1 cellular context compared by ENCODE assay signal in the genomic region with DNA sequence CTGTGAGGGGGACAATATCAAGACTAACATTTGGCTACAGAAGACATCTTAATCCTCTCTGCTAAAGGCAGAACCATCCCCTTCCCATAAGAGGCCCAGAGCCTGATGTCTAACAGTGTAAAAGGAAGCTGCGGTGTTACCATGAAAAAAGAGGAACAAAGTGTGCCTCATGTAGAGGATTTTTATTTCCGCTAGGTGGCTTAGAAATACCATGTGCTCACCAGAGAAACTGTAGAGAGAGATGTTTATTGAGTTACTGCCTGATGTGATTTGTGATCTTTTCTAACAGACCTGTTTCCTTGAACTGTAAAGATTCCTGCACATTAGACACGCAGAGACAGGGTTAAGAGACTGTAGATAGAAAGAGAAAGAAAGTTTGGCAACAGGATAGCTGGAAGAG.
TF ChIP-seq lines count a peak whose summit lies in the region.

No MANE protein-coding gene starts in this region.

TF ChIP-seq in GM23338, 12 proteins besides CTCF, POLR2A, EP300 and RAD21 (continued from another document):
- TF ChIP-seq, protein P1, sequence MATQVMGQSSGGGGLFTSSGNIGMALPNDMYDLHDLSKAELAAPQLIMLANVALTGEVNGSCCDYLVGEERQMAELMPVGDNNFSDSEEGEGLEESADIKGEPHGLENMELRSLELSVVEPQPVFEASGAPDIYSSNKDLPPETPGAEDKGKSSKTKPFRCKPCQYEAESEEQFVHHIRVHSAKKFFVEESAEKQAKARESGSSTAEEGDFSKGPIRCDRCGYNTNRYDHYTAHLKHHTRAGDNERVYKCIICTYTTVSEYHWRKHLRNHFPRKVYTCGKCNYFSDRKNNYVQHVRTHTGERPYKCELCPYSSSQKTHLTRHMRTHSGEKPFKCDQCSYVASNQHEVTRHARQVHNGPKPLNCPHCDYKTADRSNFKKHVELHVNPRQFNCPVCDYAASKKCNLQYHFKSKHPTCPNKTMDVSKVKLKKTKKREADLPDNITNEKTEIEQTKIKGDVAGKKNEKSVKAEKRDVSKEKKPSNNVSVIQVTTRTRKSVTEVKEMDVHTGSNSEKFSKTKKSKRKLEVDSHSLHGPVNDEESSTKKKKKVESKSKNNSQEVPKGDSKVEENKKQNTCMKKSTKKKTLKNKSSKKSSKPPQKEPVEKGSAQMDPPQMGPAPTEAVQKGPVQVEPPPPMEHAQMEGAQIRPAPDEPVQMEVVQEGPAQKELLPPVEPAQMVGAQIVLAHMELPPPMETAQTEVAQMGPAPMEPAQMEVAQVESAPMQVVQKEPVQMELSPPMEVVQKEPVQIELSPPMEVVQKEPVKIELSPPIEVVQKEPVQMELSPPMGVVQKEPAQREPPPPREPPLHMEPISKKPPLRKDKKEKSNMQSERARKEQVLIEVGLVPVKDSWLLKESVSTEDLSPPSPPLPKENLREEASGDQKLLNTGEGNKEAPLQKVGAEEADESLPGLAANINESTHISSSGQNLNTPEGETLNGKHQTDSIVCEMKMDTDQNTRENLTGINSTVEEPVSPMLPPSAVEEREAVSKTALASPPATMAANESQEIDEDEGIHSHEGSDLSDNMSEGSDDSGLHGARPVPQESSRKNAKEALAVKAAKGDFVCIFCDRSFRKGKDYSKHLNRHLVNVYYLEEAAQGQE (IDR thresholded peaks at IDR 0.05; ENCODE audit: unreplicated experiment) = no peak
- TF ChIP-seq, protein P2, sequence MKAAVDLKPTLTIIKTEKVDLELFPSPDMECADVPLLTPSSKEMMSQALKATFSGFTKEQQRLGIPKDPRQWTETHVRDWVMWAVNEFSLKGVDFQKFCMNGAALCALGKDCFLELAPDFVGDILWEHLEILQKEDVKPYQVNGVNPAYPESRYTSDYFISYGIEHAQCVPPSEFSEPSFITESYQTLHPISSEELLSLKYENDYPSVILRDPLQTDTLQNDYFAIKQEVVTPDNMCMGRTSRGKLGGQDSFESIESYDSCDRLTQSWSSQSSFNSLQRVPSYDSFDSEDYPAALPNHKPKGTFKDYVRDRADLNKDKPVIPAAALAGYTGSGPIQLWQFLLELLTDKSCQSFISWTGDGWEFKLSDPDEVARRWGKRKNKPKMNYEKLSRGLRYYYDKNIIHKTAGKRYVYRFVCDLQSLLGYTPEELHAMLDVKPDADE (IDR thresholded peaks at IDR 0.05) = no peak
- no peak for TF ChIP-seq EZH2phosphoT487 (IDR thresholded peaks at IDR 0.05; ENCODE audit: unreplicated experiment)
- no peak for TF ChIP-seq STAT1 (IDR thresholded peaks at IDR 0.05; ENCODE audit: unreplicated experiment)
- TF ChIP-seq JUNB (IDR thresholded peaks at IDR 0.05; ENCODE audit: unreplicated experiment) = no peak
- TF ChIP-seq CREB1 (CRISPR knock-in tag; IDR thresholded peaks at IDR 0.05; ENCODE audit: low read depth) = no peak
- TF ChIP-seq ZNF114 (CRISPR knock-in tag; IDR thresholded peaks at IDR 0.05) = no peak
- no peak for TF ChIP-seq POLR2AphosphoS5 (IDR thresholded peaks at IDR 0.05; ENCODE audit: low read depth)
- TF ChIP-seq EZH2 (IDR thresholded peaks at IDR 0.05; ENCODE audit: low read depth, unreplicated experiment) = no peak
- TF ChIP-seq, protein P3, sequence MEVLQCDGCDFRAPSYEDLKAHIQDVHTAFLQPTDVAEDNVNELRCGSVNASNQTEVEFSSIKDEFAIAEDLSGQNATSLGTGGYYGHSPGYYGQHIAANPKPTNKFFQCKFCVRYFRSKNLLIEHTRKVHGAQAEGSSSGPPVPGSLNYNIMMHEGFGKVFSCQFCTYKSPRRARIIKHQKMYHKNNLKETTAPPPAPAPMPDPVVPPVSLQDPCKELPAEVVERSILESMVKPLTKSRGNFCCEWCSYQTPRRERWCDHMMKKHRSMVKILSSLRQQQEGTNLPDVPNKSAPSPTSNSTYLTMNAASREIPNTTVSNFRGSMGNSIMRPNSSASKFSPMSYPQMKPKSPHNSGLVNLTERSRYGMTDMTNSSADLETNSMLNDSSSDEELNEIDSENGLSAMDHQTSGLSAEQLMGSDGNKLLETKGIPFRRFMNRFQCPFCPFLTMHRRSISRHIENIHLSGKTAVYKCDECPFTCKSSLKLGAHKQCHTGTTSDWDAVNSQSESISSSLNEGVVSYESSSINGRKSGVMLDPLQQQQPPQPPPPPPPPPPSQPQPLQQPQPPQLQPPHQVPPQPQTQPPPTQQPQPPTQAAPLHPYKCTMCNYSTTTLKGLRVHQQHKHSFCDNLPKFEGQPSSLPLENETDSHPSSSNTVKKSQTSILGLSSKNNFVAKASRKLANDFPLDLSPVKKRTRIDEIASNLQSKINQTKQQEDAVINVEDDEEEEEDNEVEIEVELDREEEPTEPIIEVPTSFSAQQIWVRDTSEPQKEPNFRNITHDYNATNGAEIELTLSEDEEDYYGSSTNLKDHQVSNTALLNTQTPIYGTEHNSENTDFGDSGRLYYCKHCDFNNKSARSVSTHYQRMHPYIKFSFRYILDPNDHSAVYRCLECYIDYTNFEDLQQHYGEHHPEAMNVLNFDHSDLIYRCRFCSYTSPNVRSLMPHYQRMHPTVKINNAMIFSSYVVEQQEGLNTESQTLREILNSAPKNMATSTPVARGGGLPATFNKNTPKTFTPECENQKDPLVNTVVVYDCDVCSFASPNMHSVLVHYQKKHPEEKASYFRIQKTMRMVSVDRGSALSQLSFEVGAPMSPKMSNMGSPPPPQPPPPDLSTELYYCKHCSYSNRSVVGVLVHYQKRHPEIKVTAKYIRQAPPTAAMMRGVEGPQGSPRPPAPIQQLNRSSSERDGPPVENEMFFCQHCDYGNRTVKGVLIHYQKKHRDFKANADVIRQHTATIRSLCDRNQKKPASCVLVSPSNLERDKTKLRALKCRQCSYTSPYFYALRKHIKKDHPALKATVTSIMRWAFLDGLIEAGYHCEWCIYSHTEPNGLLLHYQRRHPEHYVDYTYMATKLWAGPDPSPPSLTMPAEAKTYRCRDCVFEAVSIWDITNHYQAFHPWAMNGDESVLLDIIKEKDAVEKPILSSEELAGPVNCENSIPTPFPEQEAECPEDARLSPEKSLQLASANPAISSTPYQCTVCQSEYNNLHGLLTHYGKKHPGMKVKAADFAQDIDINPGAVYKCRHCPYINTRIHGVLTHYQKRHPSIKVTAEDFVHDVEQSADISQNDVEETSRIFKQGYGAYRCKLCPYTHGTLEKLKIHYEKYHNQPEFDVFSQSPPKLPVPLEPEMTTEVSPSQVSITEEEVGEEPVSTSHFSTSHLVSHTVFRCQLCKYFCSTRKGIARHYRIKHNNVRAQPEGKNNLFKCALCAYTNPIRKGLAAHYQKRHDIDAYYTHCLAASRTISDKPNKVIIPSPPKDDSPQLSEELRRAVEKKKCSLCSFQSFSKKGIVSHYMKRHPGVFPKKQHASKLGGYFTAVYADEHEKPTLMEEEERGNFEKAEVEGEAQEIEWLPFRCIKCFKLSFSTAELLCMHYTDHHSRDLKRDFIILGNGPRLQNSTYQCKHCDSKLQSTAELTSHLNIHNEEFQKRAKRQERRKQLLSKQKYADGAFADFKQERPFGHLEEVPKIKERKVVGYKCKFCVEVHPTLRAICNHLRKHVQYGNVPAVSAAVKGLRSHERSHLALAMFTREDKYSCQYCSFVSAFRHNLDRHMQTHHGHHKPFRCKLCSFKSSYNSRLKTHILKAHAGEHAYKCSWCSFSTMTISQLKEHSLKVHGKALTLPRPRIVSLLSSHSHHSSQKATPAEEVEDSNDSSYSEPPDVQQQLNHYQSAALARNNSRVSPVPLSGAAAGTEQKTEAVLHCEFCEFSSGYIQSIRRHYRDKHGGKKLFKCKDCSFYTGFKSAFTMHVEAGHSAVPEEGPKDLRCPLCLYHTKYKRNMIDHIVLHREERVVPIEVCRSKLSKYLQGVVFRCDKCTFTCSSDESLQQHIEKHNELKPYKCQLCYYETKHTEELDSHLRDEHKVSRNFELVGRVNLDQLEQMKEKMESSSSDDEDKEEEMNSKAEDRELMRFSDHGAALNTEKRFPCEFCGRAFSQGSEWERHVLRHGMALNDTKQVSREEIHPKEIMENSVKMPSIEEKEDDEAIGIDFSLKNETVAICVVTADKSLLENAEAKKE (CRISPR knock-in tag; IDR thresholded peaks at IDR 0.05) = no peak
- no peak for TF ChIP-seq ZNF331 (CRISPR knock-in tag; IDR thresholded peaks at IDR 0.05; ENCODE audit: low read depth)
